Comparison of ENCODE assay signal across 8 cellular contexts in genomic region chr11:128802358-128802981, GRCh38.
DNase-seq lines count a peak whose midpoint lies in the region; ATAC-seq, FAIRE-seq and TF ChIP-seq lines count a peak whose summit lies in the region.

No MANE protein-coding gene starts in this region.

- no peaks in the 10 kb centered on the region for H3K9me2 ChIP-seq in PC-9 (ENCODE audit: insufficient read depth)

- H3F3A ChIP-seq in PC-9 (ENCODE audit: insufficient read depth, low read depth) = no peaks in the 10 kb centered on the region

- intact Hi-C loops in PC-9 (cut with micrococcal nuclease; ENCODE audit: unreplicated experiment) = no loop called here

- ATAC-seq in GM19328 (IDR thresholded peaks at IDR 0.05; ENCODE audit: unreplicated experiment) = no peak

- H3K9me3 ChIP-seq in PC-9 (ENCODE audit: insufficient read depth, low read depth) (no peaks in the 10 kb centered on the region), cardiac muscle cell (ENCODE audit: low read depth) (no peaks in the 10 kb centered on the region)

- no peak for FAIRE-seq in urothelium cell line (lab: Jason Lieb, UNC)

- H3K27ac ChIP-seq in PC-9 (no peak overlapping the region), cardiac muscle cell (no peak overlapping the region)

- CTCF ChIA-PET in PC-9 (lab: Charles Lee) = interaction anchor here (0.5 kb wide), 1 partner anchor 27 kb away, joined by 3 read pairs; no protein-coding TSS in a partner anchor

- H3K27me3 ChIP-seq in PC-9 (ENCODE audit: insufficient read depth, low read depth) (peaks cover 19% of the 10 kb centered on the region; the same call in 1 of the 2 replicates), cardiac muscle cell (peaks cover 40% of the 10 kb centered on the region)

- H4K20me1 ChIP-seq in PC-9 (ENCODE audit: insufficient read depth) = no peaks in the 10 kb centered on the region

- H3K4me2 ChIP-seq in PC-9 = no peak overlapping the region

- no peaks in the 10 kb centered on the region for H3K79me2 ChIP-seq in PC-9 (ENCODE audit: low read depth)

- DNase-seq in ACHN = peak; percentile 22
- peak in 1 of 2 experiments; percentile 15 for DNase-seq in PC-9
- DNase-seq in cardiac muscle cell (ENCODE audit: low read depth in 1 of 2, low spot score in 1 of 2) = peak; percentile 47 to 58
- DNase-seq in urothelium cell line (ENCODE audit: low spot score) = peak; percentile 12
- no peak for DNase-seq in NCI-H1694 (lab: John Stamatoyannopoulos, UW)
- DNase-seq in T-helper 9 cell = no peak

- H3K4me3 ChIP-seq in PC-9 (no peak overlapping the region), cardiac muscle cell (no peak overlapping the region)

- no peaks in the 10 kb centered on the region for H3K4me1 ChIP-seq in PC-9 (replicated peaks; ENCODE audit: insufficient read depth)
- no peaks in the 10 kb centered on the region for H3K4me1 ChIP-seq in cardiac muscle cell (ENCODE audit: low read depth)

- no peak overlapping the region for H2AFZ ChIP-seq in PC-9

- no TSS peak for BruUV-seq in PC-9 (replicated peaks; lab: Mats Ljungman, UMichigan)

- H3K36me3 ChIP-seq in PC-9 (ENCODE audit: low read depth) (no peaks in the 10 kb centered on the region), cardiac muscle cell (no peaks in the 10 kb centered on the region)

- TF ChIP-seq CTCF in GM12874 (IDR thresholded peaks at IDR 0.05; ENCODE audit: insufficient read depth, low read depth, low read length) (0 out of 2 replicates have a peak, but pooled peaks have one; percentile 2), PC-9 (conservative IDR thresholded peaks at IDR 0.05) (peak; percentile 57), cardiac muscle cell (IDR thresholded peaks at IDR 0.05; ENCODE audit: low read depth, low read length) (peak; percentile 59)

- in situ Hi-C loops in ACHN (cut with HindIII; ENCODE audit: low pct_ligation_motif_present, low pct_unique_long_range_greater_than_20kb, low sequenced_read_pairs) = no loop called here

- POLR2A ChIA-PET in PC-9 (lab: Charles Lee; ENCODE audit: unreplicated experiment) = no interaction called here

Comparison
In these comparisons a context has a peak if more than half of its experiments do, and no peak if none do; other contexts are left out.
1. DNase-seq: peak in ACHN (single experiment), cardiac muscle cell (2 of 2) and urothelium cell line (single experiment); none in NCI-H1694 (single experiment) and T-helper 9 cell (single experiment).
2. CTCF ChIP-seq: peak in every context shown above with its lines; median percentile 59 in cardiac muscle cell; 57 in PC-9; 2 in GM12874.